ENCODE assay signal across 29 cellular contexts in the genomic region with DNA sequence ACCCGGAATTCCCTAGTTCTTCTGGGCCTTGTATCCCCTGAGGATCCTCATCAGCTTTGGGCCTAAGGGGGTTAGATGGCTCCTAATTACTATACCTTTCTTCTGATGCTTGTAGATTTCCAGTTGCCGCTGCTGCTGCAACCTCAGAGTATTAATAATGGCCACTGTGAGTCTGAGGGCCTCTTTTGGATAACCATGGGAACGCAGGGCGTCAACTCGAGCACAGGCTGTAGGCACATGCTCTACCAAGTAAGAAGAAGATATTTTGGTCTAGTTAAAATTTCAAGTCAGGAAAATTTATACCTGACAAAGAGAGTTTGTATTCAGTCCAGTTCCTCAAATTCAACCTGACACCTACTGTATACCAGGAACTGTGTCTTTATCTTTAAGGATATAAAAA.
"Had no signal": no experiment of that assay in that cellular context is flagged by ENCODE, and none has a peak within 500 bp of the region (broad histone marks: within the 10 kb centered on the region; RNA-seq: fewer than 3 reads in every experiment).

No MANE protein-coding gene starts in this region.

- H3K4me3 Mint-ChIP-seq: stimulated activated effector memory CD8-positive, alpha-beta T cell treated with anti-CD3 and anti-CD28 coated beads, Interleukin-12 subunit alpha, Interleukin-12 subunit beta, amount 100 ng/mL, for 72 hours; stimulated activated memory B cell treated with anti-CD40 and anti-IgM and Interleukin-4, amounts not matched to agents 10 μg/mL and 1 μg/mL and 100 μg/mL, for 72 hours; stimulated activated naive B cell treated with anti-CD40 and anti-IgM and Interleukin-4, amounts not matched to agents 10 μg/mL and 1 μg/mL and 100 μg/mL, for 72 hours; stimulated activated naive CD8-positive, alpha-beta T cell treated with anti-CD3 and anti-CD28 coated beads, Interleukin-15, amount 100 ng/mL, for 72 hours; stimulated activated naive CD8-positive, alpha-beta T cell treated with anti-CD3 and anti-CD28 coated beads, Interleukin-15, Interleukin-2, amounts not matched to agents 100 ng/mL and 50 ng/mL, for 24 hours; type B pancreatic cell had no signal

- H3K27ac Mint-ChIP-seq: stimulated activated effector memory CD8-positive, alpha-beta T cell treated with anti-CD3 and anti-CD28 coated beads, Interleukin-12 subunit alpha, Interleukin-12 subunit beta, amount 100 ng/mL, for 72 hours; stimulated activated memory B cell treated with anti-CD40 and anti-IgM and Interleukin-4, amounts not matched to agents 10 μg/mL and 1 μg/mL and 100 μg/mL, for 72 hours; stimulated activated naive B cell treated with anti-CD40 and anti-IgM and Interleukin-4, amounts not matched to agents 10 μg/mL and 1 μg/mL and 100 μg/mL, for 72 hours; stimulated activated naive CD8-positive, alpha-beta T cell treated with anti-CD3 and anti-CD28 coated beads, Interleukin-15, amount 100 ng/mL, for 72 hours; stimulated activated naive CD8-positive, alpha-beta T cell treated with anti-CD3 and anti-CD28 coated beads, Interleukin-15, Interleukin-2, amounts not matched to agents 100 ng/mL and 50 ng/mL, for 24 hours; type B pancreatic cell had no signal

- H3K9me3 Mint-ChIP-seq: stimulated activated effector memory CD8-positive, alpha-beta T cell treated with anti-CD3 and anti-CD28 coated beads, Interleukin-12 subunit alpha, Interleukin-12 subunit beta, amount 100 ng/mL, for 72 hours; stimulated activated memory B cell treated with anti-CD40 and anti-IgM and Interleukin-4, amounts not matched to agents 10 μg/mL and 1 μg/mL and 100 μg/mL, for 72 hours; stimulated activated naive B cell treated with anti-CD40 and anti-IgM and Interleukin-4, amounts not matched to agents 10 μg/mL and 1 μg/mL and 100 μg/mL, for 72 hours; stimulated activated naive CD8-positive, alpha-beta T cell treated with anti-CD3 and anti-CD28 coated beads, Interleukin-15, amount 100 ng/mL, for 72 hours; stimulated activated naive CD8-positive, alpha-beta T cell treated with anti-CD3 and anti-CD28 coated beads, Interleukin-15, Interleukin-2, amounts not matched to agents 100 ng/mL and 50 ng/mL, for 24 hours; type B pancreatic cell had no signal

- H3K36me3 Mint-ChIP-seq: stimulated activated naive B cell treated with anti-CD40 and anti-IgM and Interleukin-4, amounts not matched to agents 10 μg/mL and 1 μg/mL and 100 μg/mL, for 72 hours; type B pancreatic cell had no signal

- H3K27me3 ChIP-seq: stomach, suprapubic skin, testis, thyroid gland, tibial artery, tibial nerve, transverse colon, upper lobe of left lung, upper lobe of right lung, uterus, vagina had no signal

- FAIRE-seq: urothelium cell line had no signal

- H3K9me3 ChIP-seq: stomach, suprapubic skin, testis, thoracic aorta, thyroid gland, tibial artery, tibial nerve, transverse colon, upper lobe of left lung, upper lobe of right lung, uterus, vagina had no signal

- H3K4me1 ChIP-seq: stomach, testis, thyroid gland, tibial artery, tibial nerve, upper lobe of left lung, upper lobe of right lung, uterus, vagina had no signal

- DNase-seq: stimulated activated CD4-positive, alpha-beta T cell treated with anti-CD3 and anti-CD28 coated beads, Interleukin-2, amount 100 ng/mL, for 48 hours; stimulated activated CD4-positive, alpha-beta T cell treated with anti-CD3 and anti-CD28 coated beads, Interleukin-4, amount 100 ng/mL, for 1 hour; stimulated activated CD4-positive, alpha-beta T cell treated with anti-CD3 and anti-CD28 coated beads, Interleukin-4, amount 100 ng/mL, for 24 hours; stimulated activated CD4-positive, alpha-beta T cell treated with anti-CD3 and anti-CD28 coated beads, Interleukin-4, amount 100 ng/mL, for 4 hours; stimulated activated CD8-positive, alpha-beta memory T cell treated with anti-CD3 and anti-CD28 coated beads, Interleukin-4, amount 100 ng/mL, for 48 hours; stimulated activated naive B cell treated with anti-CD40 and anti-IgM and Interleukin-4, amounts not matched to agents 10 μg/mL and 1 μg/mL and 100 μg/mL, for 72 hours; stimulated activated naive CD4-positive, alpha-beta T cell; stimulated activated naive CD4-positive, alpha-beta T cell treated with Interleukin-2 at 50 U/mL for 16 hours; stimulated activated naive CD8-positive, alpha-beta T cell treated with anti-CD3 and anti-CD28 coated beads, Interleukin-15, amount 100 ng/mL, for 72 hours; stimulated activated naive CD8-positive, alpha-beta T cell treated with anti-CD3 and anti-CD28 coated beads, Interleukin-15, Interleukin-2, amounts not matched to agents 100 U/mL and 50 U/mL, for 24 hours; stomach; substantia nigra; testis; thyroid gland; tibial artery; transverse colon; trophoblast cell; upper lobe of left lung; upper lobe of right lung; uterus had no signal

- ATAC-seq: stimulated activated effector memory CD8-positive, alpha-beta T cell treated with anti-CD3 and anti-CD28 coated beads, Interleukin-12 subunit alpha, Interleukin-12 subunit beta, amount 100 ng/mL, for 72 hours; stimulated activated memory B cell treated with anti-CD40 and anti-IgM and Interleukin-4, amounts not matched to agents 10 μg/mL and 1 μg/mL and 100 μg/mL, for 72 hours; stimulated activated naive B cell treated with anti-CD40 and anti-IgM and Interleukin-4, amounts not matched to agents 10 μg/mL and 1 μg/mL and 100 μg/mL, for 72 hours; stimulated activated naive CD8-positive, alpha-beta T cell treated with anti-CD3 and anti-CD28 coated beads, Interleukin-15, amount 100 ng/mL, for 72 hours; stimulated activated naive CD8-positive, alpha-beta T cell treated with anti-CD3 and anti-CD28 coated beads, Interleukin-15, Interleukin-2, amounts not matched to agents 100 U/mL and 50 U/mL, for 24 hours; upper lobe of right lung had no signal

- H3K4me1 Mint-ChIP-seq: stimulated activated effector memory CD8-positive, alpha-beta T cell treated with anti-CD3 and anti-CD28 coated beads, Interleukin-12 subunit alpha, Interleukin-12 subunit beta, amount 100 ng/mL, for 72 hours; stimulated activated memory B cell treated with anti-CD40 and anti-IgM and Interleukin-4, amounts not matched to agents 10 μg/mL and 1 μg/mL and 100 μg/mL, for 72 hours; stimulated activated naive B cell treated with anti-CD40 and anti-IgM and Interleukin-4, amounts not matched to agents 10 μg/mL and 1 μg/mL and 100 μg/mL, for 72 hours had no signal

- H3K27me3 Mint-ChIP-seq: stimulated activated memory B cell treated with anti-CD40 and anti-IgM and Interleukin-4, amounts not matched to agents 10 μg/mL and 1 μg/mL and 100 μg/mL, for 72 hours; stimulated activated naive B cell treated with anti-CD40 and anti-IgM and Interleukin-4, amounts not matched to agents 10 μg/mL and 1 μg/mL and 100 μg/mL, for 72 hours; stimulated activated naive CD8-positive, alpha-beta T cell treated with anti-CD3 and anti-CD28 coated beads, Interleukin-15, amount 100 ng/mL, for 72 hours; stimulated activated naive CD8-positive, alpha-beta T cell treated with anti-CD3 and anti-CD28 coated beads, Interleukin-15, Interleukin-2, amounts not matched to agents 100 ng/mL and 50 ng/mL, for 24 hours; type B pancreatic cell had no signal

- H3K4me3 ChIP-seq: stomach, suprapubic skin, testis, thoracic aorta, thyroid gland, tibial artery, tibial nerve, transverse colon, upper lobe of left lung, upper lobe of right lung, uterus, vagina had no signal

- H3K27ac ChIP-seq: stomach, suprapubic skin, testis, thoracic aorta, thyroid gland, tibial artery, tibial nerve, transverse colon, upper lobe of left lung, upper lobe of right lung, uterus, vagina had no signal

- H3K36me3 ChIP-seq: suprapubic skin, thyroid gland, transverse colon, uterus had no signal
